In the genomic region with DNA sequence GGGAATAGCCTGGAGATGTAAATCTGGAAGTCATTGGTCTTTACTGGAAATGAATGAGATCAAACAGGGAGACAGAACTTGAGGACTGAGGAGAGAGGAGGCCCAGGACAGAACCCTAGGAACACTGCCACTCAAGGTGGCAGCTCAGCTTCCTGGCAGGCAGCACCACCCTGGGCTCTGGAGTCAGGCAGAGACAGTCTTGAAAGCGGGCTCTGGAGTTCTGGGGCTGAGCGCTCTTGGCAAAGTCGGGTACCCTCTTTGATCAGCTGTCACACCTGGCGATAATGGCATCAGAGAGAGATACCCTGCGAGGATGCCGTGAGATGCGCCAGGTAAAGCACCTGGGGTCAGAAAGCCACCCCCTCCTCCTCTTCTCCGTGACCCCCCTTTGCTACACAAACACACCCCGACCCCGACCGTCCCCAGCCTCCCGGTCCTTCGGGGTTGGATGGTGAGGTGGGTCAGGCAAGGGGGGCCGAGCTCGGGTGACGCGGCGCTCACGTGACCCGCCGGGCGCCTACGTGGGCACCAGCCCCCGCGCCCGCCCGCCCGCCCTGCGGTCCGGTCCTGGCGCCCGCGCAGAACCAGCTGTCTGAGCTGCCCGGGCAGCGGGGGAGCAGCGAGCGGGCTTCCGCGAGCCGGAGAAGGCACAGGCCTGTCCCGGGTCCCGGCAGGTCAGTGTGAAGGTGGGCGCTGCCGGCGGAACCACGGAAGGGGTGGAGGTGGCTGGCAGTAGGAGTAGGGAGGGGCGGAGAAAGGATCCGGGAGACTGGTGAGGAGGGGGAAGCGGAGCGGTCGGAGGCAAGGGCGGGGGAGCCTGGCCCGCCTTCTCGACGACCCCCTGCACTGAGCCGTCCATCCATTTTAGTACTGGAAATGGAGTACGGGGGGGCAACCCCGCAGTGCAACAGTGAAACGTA, we compare ENCODE assay signal across 7 cellular contexts. TPM values are rescaled to one million over a fixed set of nuclear protein-coding genes. Genes with fewer than 3 reads are reported as not detected.
DNase-seq lines count a peak whose midpoint lies in the region; FAIRE-seq and TF ChIP-seq lines count a peak whose summit lies in the region.

Gene TCEAL3, plus strand, starts transcription at position 579 of the 920 bp plus-strand sequence. CDS start 1,102 bp downstream, outside the sequence.

- H3K27ac Mint-ChIP-seq in type B pancreatic cell: peak within 1 kb of the TSS; percentile 73

- WGBS in esophagus muscularis mucosa: 18% methylated on average over 39 of the region's 59 CpGs

- H3K4me3 ChIP-seq in HAP-1 (peak within 1 kb of the TSS; percentile 63), esophagus muscularis mucosa (peak within 1 kb of the TSS; percentile 67 to 73 (median 71)), muscle layer of colon (ENCODE audit: low read depth in 1 of 2, low read length in 2 of 2) (peak within 1 kb of the TSS; percentile 57 to 63)

- no peak for TF ChIP-seq POLR2A in GM12892 (IDR thresholded peaks at IDR 0.05; ENCODE audit: low read depth, low read length)
- no peak for TF ChIP-seq POLR2A in esophagus muscularis mucosa (IDR thresholded peaks at IDR 0.05; ENCODE audit: low read depth)

- DNase-seq in GM12892 (ENCODE audit: insufficient read length) (no peak), HAP-1 (ENCODE audit: low spot score in 2 of 2) (peak; percentile 28 to 70), NCI-H1694 treated with DMSO at 0.1 percent for 48 hours (lab: John Stamatoyannopoulos, UW) (peak; percentile 51), esophagus muscularis mucosa (ENCODE audit: extremely low spot score) (no peak), type B pancreatic cell (ENCODE audit: extremely low spot score, unreplicated experiment) (no peak)
- peak; percentile 61 for DNase-seq in activated T-cell treated with anti-CD3 and anti-CD28 coated beads, Interleukin-2, amount 50 U/mL, for 1 hour

- H3K27ac ChIP-seq in esophagus muscularis mucosa (replicated peaks in 1 of 4): peak within 1 kb of the TSS; percentile 86 to 92 (median 92)
- H3K27ac ChIP-seq in muscle layer of colon (ENCODE audit: low read depth, low read length): peak within 1 kb of the TSS; percentile 89

- no peaks in the 10 kb centered on the region for H3K4me1 ChIP-seq in HAP-1
- H3K4me1 ChIP-seq in esophagus muscularis mucosa: peaks cover 0 to 18% (median 7%) of the 10 kb centered on the region in 4 donors
- no peaks in the 10 kb centered on the region for H3K4me1 ChIP-seq in muscle layer of colon (ENCODE audit: insufficient read depth, low read length)

- H3K27me3 ChIP-seq in HAP-1 (ENCODE audit: low read depth) (no peaks in the 10 kb centered on the region), esophagus muscularis mucosa (peaks cover 0 to 3% (median 0%) of the 10 kb centered on the region in 4 donors), muscle layer of colon (ENCODE audit: control insufficient read depth in 1 of 2, insufficient read depth in 2 of 2, low read length in 2 of 2) (no peaks in the 10 kb centered on the region)

- H3K36me3 ChIP-seq in HAP-1 (replicated peaks): no peaks in the 10 kb centered on the region; the same call in 1 of the 2 replicates
- no peaks in the 10 kb centered on the region for H3K36me3 ChIP-seq in esophagus muscularis mucosa
- no peaks in the 10 kb centered on the region for H3K36me3 ChIP-seq in muscle layer of colon (ENCODE audit: insufficient read depth, low read length)

- in situ Hi-C loops in HAP-1 (cut with MboI; ENCODE audit: low sequenced_read_pairs): no loop called here

- H3K36me3 Mint-ChIP-seq in type B pancreatic cell: no peaks in the 10 kb centered on the region

- peak within 1 kb of the TSS; percentile 91 for H3K4me3 Mint-ChIP-seq in type B pancreatic cell

- H3K27me3 Mint-ChIP-seq in type B pancreatic cell: no peaks in the 10 kb centered on the region

- H3K9ac ChIP-seq in muscle layer of colon (ENCODE audit: low read length): peak within 1 kb of the TSS; percentile 66

- H3K9me3 ChIP-seq in HAP-1 (no peaks in the 10 kb centered on the region), esophagus muscularis mucosa (no peaks in the 10 kb centered on the region), muscle layer of colon (ENCODE audit: low read length) (no peaks in the 10 kb centered on the region)

- no peak for TF ChIP-seq EP300 in esophagus muscularis mucosa (IDR thresholded peaks at IDR 0.05)

- intact Hi-C loops in esophagus muscularis mucosa (cut with DNase I): no loop called here

- no peak for TF ChIP-seq CTCF in esophagus muscularis mucosa (IDR thresholded peaks at IDR 0.05)
- no peak for TF ChIP-seq CTCF in type B pancreatic cell (conservative IDR thresholded peaks at IDR 0.05)

- H3K9me3 Mint-ChIP-seq in type B pancreatic cell: no peaks in the 10 kb centered on the region

- H3K4me1 Mint-ChIP-seq in type B pancreatic cell (ENCODE audit: unreplicated experiment): no peaks in the 10 kb centered on the region

- FAIRE-seq in GM12892 (lab: Jason Lieb, UNC): peak; percentile 9

RNA-seq across cellular contexts. Expression of gene TCEAL3, which starts in this region (rescaled TPM):
- polyA plus RNA-seq in GM12892 (2012; ENCODE audit: missing spikeins): 16.8 TPM
- 100 to 1,000 TPM; 108 to 218 (median 150) TPM for total RNA-seq in esophagus muscularis mucosa
- total RNA-seq in type B pancreatic cell (ENCODE audit: low replicate concordance): 9.5 and 13.8 TPM in 2 replicates

Comparison
In these comparisons a context has a peak if more than half of its experiments do, and no peak if none do; other contexts are left out.
1. DNase-seq: peak in HAP-1 (2 of 2), NCI-H1694 treated with DMSO at 0.1 percent for 48 hours (single experiment) and activated T-cell treated with anti-CD3 and anti-CD28 coated beads, Interleukin-2, amount 50 U/mL, for 1 hour (single experiment); none in GM12892 (single experiment), esophagus muscularis mucosa (single experiment) and type B pancreatic cell (single experiment).
2. Peak in every context shown above with its lines, with median percentiles within 50 percentile points of each other: H3K4me3 ChIP-seq.